Comparison of ENCODE assay signal across 8 cellular contexts in genomic region chr1:45205910-45206721, GRCh38. TPM values are rescaled to one million over a fixed set of nuclear protein-coding genes. Genes with fewer than 3 reads are reported as not detected.
DNase-seq lines count a peak whose midpoint lies in the region; ATAC-seq and TF ChIP-seq lines count a peak whose summit lies in the region.

TSS of gene ZSWIM5 (minus strand) at chr1:45206605. CDS start at chr1:45206350, 255 bp downstream.

- peak within 1 kb of the TSS; percentile 79 to 92 for H3K27ac ChIP-seq in coronary artery

- DNase-seq in DMS79 treated with DMSO at 0.1 percent for 48 hours (lab: John Stamatoyannopoulos, UW) (peak; percentile 54), H7 (peak; percentile 92), NCI-H2029 (lab: John Stamatoyannopoulos, UW) (peak; percentile 87), coronary artery (ENCODE audit: low spot score) (peak; percentile 75), left kidney (ENCODE audit: low read depth, low spot score) (peak; percentile 93)
- DNase-seq in activated CD4-positive, alpha-beta T cell treated with anti-CD3 and anti-CD28 coated beads, Interleukin-2, amount 10 ng/mL, durations not matched to agents 24 days and 14 days = peak; percentile 87
- DNase-seq in stimulated activated CD4-positive, alpha-beta T cell treated with anti-CD3 and anti-CD28 coated beads, Interleukin-1b, Interleukin-23, amount 100 ng/mL, for 4 hours (ENCODE audit: low read depth in 2 of 2) = peak; percentile 19 to 59

- H3K4me3 ChIP-seq in H7 (ENCODE audit: insufficient read depth, low read depth, low read length) = peak within 1 kb of the TSS; percentile 84
- peak within 1 kb of the TSS; percentile 87 for H3K4me3 ChIP-seq in coronary artery

- H3K36me3 Mint-ChIP-seq in activated CD4-positive, alpha-beta T cell treated with anti-CD3 and anti-CD28 coated beads, Interleukin-2, amount 10 ng/mL, durations not matched to agents 24 days and 14 days (ENCODE audit: low read depth) = peaks cover 1% of the 10 kb centered on the region

- intact Hi-C loops in activated CD4-positive, alpha-beta T cell treated with anti-CD3 and anti-CD28 coated beads, Interleukin-2, amount 10 ng/mL, durations not matched to agents 24 days and 14 days (cut with micrococcal nuclease) = loop anchor here (1.0 to 2.0 kb wide), 2 partner anchors 97 to 193 kb away; partner anchors contain the start of gene UROD

- no peak for ATAC-seq in GM21447 (IDR thresholded peaks at IDR 0.05; ENCODE audit: unreplicated experiment)

- H3K36me3 ChIP-seq in H7 (replicated peaks; ENCODE audit: control insufficient read depth, insufficient read depth, low read length) = no peaks in the 10 kb centered on the region

- H3K27me3 Mint-ChIP-seq in activated CD4-positive, alpha-beta T cell treated with anti-CD3 and anti-CD28 coated beads, Interleukin-2, amount 10 ng/mL, durations not matched to agents 24 days and 14 days = peaks cover 51% of the 10 kb centered on the region

- peaks cover 32% of the 10 kb centered on the region for H3K27me3 ChIP-seq in H7 (ENCODE audit: control insufficient read depth, insufficient read depth, low read length)

- peak within 1 kb of the TSS; percentile 57 for H3K27ac Mint-ChIP-seq in activated CD4-positive, alpha-beta T cell treated with anti-CD3 and anti-CD28 coated beads, Interleukin-2, amount 10 ng/mL, durations not matched to agents 24 days and 14 days

- H3K4me3 Mint-ChIP-seq in activated CD4-positive, alpha-beta T cell treated with anti-CD3 and anti-CD28 coated beads, Interleukin-2, amount 10 ng/mL, durations not matched to agents 24 days and 14 days = peak within 1 kb of the TSS; percentile 90

- no peak for TF ChIP-seq CTCF in coronary artery (IDR thresholded peaks at IDR 0.05)

- peaks cover 12% of the 10 kb centered on the region for H3K4me1 Mint-ChIP-seq in activated CD4-positive, alpha-beta T cell treated with anti-CD3 and anti-CD28 coated beads, Interleukin-2, amount 10 ng/mL, durations not matched to agents 24 days and 14 days

- H3K9me3 Mint-ChIP-seq in activated CD4-positive, alpha-beta T cell treated with anti-CD3 and anti-CD28 coated beads, Interleukin-2, amount 10 ng/mL, durations not matched to agents 24 days and 14 days = no peaks in the 10 kb centered on the region

RNA-seq across cellular contexts. Expression of gene ZSWIM5, which starts in this region (rescaled TPM):
- total RNA-seq in H7 (2014; rRNA removed; shearing (Covaris generic)) = 3.3 and 4.7 TPM in 2 replicates
- total RNA-seq in activated CD4-positive, alpha-beta T cell treated with anti-CD3 and anti-CD28 coated beads, Interleukin-2, amount 10 ng/mL, durations not matched to agents 24 days and 14 days = 0.12 and 0.14 TPM in 2 replicates

Comparison
In these comparisons a context has a peak if more than half of its experiments do, and no peak if none do; other contexts are left out.
1. Peak in DNase-seq in activated CD4-positive, alpha-beta T cell treated with anti-CD3 and anti-CD28 coated beads, Interleukin-2, amount 10 ng/mL, durations not matched to agents 24 days and 14 days; RNA of the gene not detected or under 1 TPM.
2. DNase-seq: peak in every context shown above with its lines; median percentile 93 in left kidney; 92 in H7; 87 in NCI-H2029; 87 in activated CD4-positive, alpha-beta T cell treated with anti-CD3 and anti-CD28 coated beads, Interleukin-2, amount 10 ng/mL, durations not matched to agents 24 days and 14 days; 75 in coronary artery; 54 in DMS79 treated with DMSO at 0.1 percent for 48 hours; 39 in stimulated activated CD4-positive, alpha-beta T cell treated with anti-CD3 and anti-CD28 coated beads, Interleukin-1b, Interleukin-23, amount 100 ng/mL, for 4 hours.